ENCODE assay signal across 8 cellular contexts in genomic region chr4:123599061-123599919, GRCh38.
A peak's percentile ranks its signal among the peaks of the same experiment; 100 is the strongest.
DNase-seq lines count a peak whose midpoint lies in the region; ATAC-seq and TF ChIP-seq lines count a peak whose summit lies in the region.

No MANE protein-coding gene starts in this region.

- no peak overlapping the region for H3K27ac Mint-ChIP-seq in MCF 10A (ENCODE audit: low read depth, unreplicated experiment)
- peak overlapping the region in 9 of 10 donors; percentile 71 to 96 (median 89) for H3K27ac Mint-ChIP-seq in naive thymus-derived CD8-positive, alpha-beta T cell

- no peaks in the 10 kb centered on the region for H3K9me3 Mint-ChIP-seq in MCF 10A (ENCODE audit: unreplicated experiment)
- peaks cover 0 to 3% (median 0%) of the 10 kb centered on the region in 9 donors for H3K9me3 Mint-ChIP-seq in naive thymus-derived CD8-positive, alpha-beta T cell

- no peaks in the 10 kb centered on the region for H3K36me3 Mint-ChIP-seq in MCF 10A (ENCODE audit: insufficient read depth, unreplicated experiment)
- no peaks in the 10 kb centered on the region for H3K36me3 Mint-ChIP-seq in naive thymus-derived CD8-positive, alpha-beta T cell

- CTCF ChIA-PET in MCF 10A (lab: Yijun Ruan, JAX), result interaction anchor here (1.6 kb wide), 1 partner anchor 61 kb away, joined by 4 read pairs; no protein-coding TSS in a partner anchor

- peak; percentile 32 for ATAC-seq in GM19395 (IDR thresholded peaks at IDR 0.05; ENCODE audit: unreplicated experiment)
- ATAC-seq in HG03354 (IDR thresholded peaks at IDR 0.05; ENCODE audit: poor library complexity, severe bottlenecking, unreplicated experiment), result peak; percentile 23
- ATAC-seq in naive thymus-derived CD8-positive, alpha-beta T cell, result peak; percentile 5 to 20
- ATAC-seq in HG03108 (IDR thresholded peaks at IDR 0.05; ENCODE audit: unreplicated experiment), result no peak

- no peak overlapping the region for H3K4me3 Mint-ChIP-seq in MCF 10A (ENCODE audit: unreplicated experiment)
- peak overlapping the region in 3 of 10 donors; percentile 0 to 53 (median 15) for H3K4me3 Mint-ChIP-seq in naive thymus-derived CD8-positive, alpha-beta T cell

- peaks cover 23% of the 10 kb centered on the region for H3K4me1 Mint-ChIP-seq in MCF 10A (ENCODE audit: insufficient read depth, unreplicated experiment)
- H3K4me1 Mint-ChIP-seq in naive thymus-derived CD8-positive, alpha-beta T cell, result peaks cover 30 to 61% (median 48%) of the 10 kb centered on the region in 4 donors

- no TSS peak for BruUV-seq in MCF 10A (replicated peaks; lab: Mats Ljungman, UMichigan)

- POLR2A ChIA-PET in MCF 10A (lab: Yijun Ruan, JAX), result interaction anchor here (0.5 kb wide), 1 partner anchor 77 kb away, joined by 3 read pairs; no protein-coding TSS in a partner anchor
- POLR2A ChIA-PET in naive thymus-derived CD8-positive, alpha-beta T cell (lab: Charles Lee), result interaction anchor here (1.1 kb wide), 1 partner anchor 22 kb away, joined by 4 read pairs; no protein-coding TSS in a partner anchor

- peak; percentile 89 for DNase-seq in MCF 10A (ENCODE audit: unreplicated experiment)
- no peak for DNase-seq in naive thymus-derived CD8-positive, alpha-beta T cell
- no peak for DNase-seq in central memory CD4-positive, alpha-beta T cell
- DNase-seq in AG08396 (ENCODE audit: low spot score), result no peak
- DNase-seq in hepatic stellate cell (ENCODE audit: low spot score), result no peak

- no peaks in the 10 kb centered on the region for H3K27me3 Mint-ChIP-seq in MCF 10A (ENCODE audit: insufficient read depth, unreplicated experiment)
- H3K27me3 Mint-ChIP-seq in naive thymus-derived CD8-positive, alpha-beta T cell, result no peaks in the 10 kb centered on the region

- intact Hi-C loops in MCF 10A (cut with micrococcal nuclease), result no loop called here

- no peak for TF ChIP-seq CTCF in MCF 10A (IDR thresholded peaks at IDR 0.05; ENCODE audit: unreplicated experiment)
